ENCODE assay signal across 8 cellular contexts in the genomic region with DNA sequence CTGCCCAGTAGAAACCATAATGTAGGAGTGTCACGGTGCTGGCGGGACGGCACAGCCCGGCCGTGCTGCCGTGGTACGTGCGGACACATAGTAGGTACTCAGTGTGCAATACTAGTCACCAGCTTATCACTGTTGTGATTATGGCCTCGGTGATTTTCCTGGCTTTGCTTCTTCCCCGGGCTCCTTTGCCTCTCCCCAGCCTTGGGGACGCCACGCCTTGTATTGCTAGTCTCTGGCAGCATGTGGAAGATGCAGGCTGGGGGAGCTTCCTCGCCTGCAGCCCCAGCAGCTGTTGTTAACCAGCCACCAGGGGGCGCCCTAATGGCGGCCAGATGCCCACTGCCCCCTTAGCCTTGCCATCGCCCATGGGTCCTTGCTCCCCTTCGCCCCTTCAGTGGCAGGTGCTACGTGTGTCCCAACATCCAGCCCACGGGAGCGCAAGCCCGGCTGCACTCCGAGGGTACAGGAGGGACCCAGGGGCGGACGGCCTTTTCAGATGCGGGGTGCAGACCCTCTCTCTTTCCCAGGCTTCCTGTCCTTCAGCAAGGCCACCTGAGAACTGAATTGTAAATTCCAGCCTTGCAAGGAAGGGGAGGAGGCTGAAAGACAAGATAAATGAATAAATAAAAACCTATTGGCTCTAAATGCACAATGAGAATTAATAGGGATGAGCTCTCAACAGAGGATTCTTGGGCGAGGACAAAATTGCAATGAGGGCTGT. TPM values are rescaled to one million over a fixed set of nuclear protein-coding genes. Genes with fewer than 3 reads are reported as not detected.
DNase-seq lines count a peak whose midpoint lies in the region; ATAC-seq and TF ChIP-seq lines count a peak whose summit lies in the region.

No MANE protein-coding gene starts in this region.

- H3K4me1 Mint-ChIP-seq in chondrocyte (ENCODE audit: low read depth): peaks cover 4% of the 10 kb centered on the region
- peaks cover 7 to 21% of the 10 kb centered on the region in 2 donors for H3K4me1 Mint-ChIP-seq in stimulated activated naive B cell treated with anti-CD40 and anti-IgM and Interleukin-4, amounts not matched to agents 10 μg/mL and 1 μg/mL and 100 μg/mL, for 72 hours

- TF ChIP-seq CTCF in chondrocyte (IDR thresholded peaks at IDR 0.05): peak; percentile 91

- no peak overlapping the region for H3K4me3 Mint-ChIP-seq in chondrocyte (ENCODE audit: unreplicated experiment)
- peak overlapping the region in 1 of 2 donors; percentile 14 for H3K4me3 Mint-ChIP-seq in stimulated activated naive B cell treated with anti-CD40 and anti-IgM and Interleukin-4, amounts not matched to agents 10 μg/mL and 1 μg/mL and 100 μg/mL, for 72 hours

- peak; percentile 33 for DNase-seq in NCI-H2107 treated with DMSO at 0.1 percent for 48 hours (lab: John Stamatoyannopoulos, UW; ENCODE audit: unreplicated experiment)
- DNase-seq in NCI-H2107 (lab: John Stamatoyannopoulos, UW): no peak
- DNase-seq in NCI-H2196 treated with DMSO at 0.1 percent for 48 hours (lab: John Stamatoyannopoulos, UW; ENCODE audit: unreplicated experiment): peak; percentile 49
- peak; percentile 46 to 58 for DNase-seq in activated CD4-positive, alpha-beta T cell treated with anti-CD3 and anti-CD28 coated beads for 4 hours
- DNase-seq in chondrocyte (ENCODE audit: low spot score): no peak
- peak; percentile 61 to 74 for DNase-seq in lung microvascular endothelial cell (ENCODE audit: low read depth in 2 of 2)
- DNase-seq in stimulated activated naive B cell treated with anti-CD40 and anti-IgM and Interleukin-4, amounts not matched to agents 10 μg/mL and 1 μg/mL and 100 μg/mL, for 72 hours: peak; percentile 16

- H3K9me3 Mint-ChIP-seq in chondrocyte (ENCODE audit: low read depth): no peaks in the 10 kb centered on the region
- no peaks in the 10 kb centered on the region for H3K9me3 Mint-ChIP-seq in stimulated activated naive B cell treated with anti-CD40 and anti-IgM and Interleukin-4, amounts not matched to agents 10 μg/mL and 1 μg/mL and 100 μg/mL, for 72 hours

- H3K27me3 Mint-ChIP-seq in chondrocyte (ENCODE audit: low read depth): peaks cover 53% of the 10 kb centered on the region
- H3K27me3 Mint-ChIP-seq in stimulated activated naive B cell treated with anti-CD40 and anti-IgM and Interleukin-4, amounts not matched to agents 10 μg/mL and 1 μg/mL and 100 μg/mL, for 72 hours: peaks cover 74 to 83% of the 10 kb centered on the region in 2 donors

- ATAC-seq in stimulated activated naive B cell treated with anti-CD40 and anti-IgM and Interleukin-4, amounts not matched to agents 10 μg/mL and 1 μg/mL and 100 μg/mL, for 72 hours (replicated peaks): peak; percentile 77 to 81
- no peak for ATAC-seq in GM18909 (IDR thresholded peaks at IDR 0.05; ENCODE audit: poor library complexity, unreplicated experiment)

- H3K36me3 Mint-ChIP-seq in chondrocyte (ENCODE audit: low read depth): peaks cover 4% of the 10 kb centered on the region
- H3K36me3 Mint-ChIP-seq in stimulated activated naive B cell treated with anti-CD40 and anti-IgM and Interleukin-4, amounts not matched to agents 10 μg/mL and 1 μg/mL and 100 μg/mL, for 72 hours: peaks cover 0 to 5% of the 10 kb centered on the region in 2 donors

- peak overlapping the region; percentile 41 for H3K27ac Mint-ChIP-seq in chondrocyte (ENCODE audit: unreplicated experiment)
- H3K27ac Mint-ChIP-seq in stimulated activated naive B cell treated with anti-CD40 and anti-IgM and Interleukin-4, amounts not matched to agents 10 μg/mL and 1 μg/mL and 100 μg/mL, for 72 hours: no peak overlapping the region

RNA-seq across cellular contexts. Expression of a gene that starts 8.0 kb away (rescaled TPM):
- total RNA-seq in chondrocyte (3.0 to 4.8 TPM (median 3.4 TPM) in 3 replicates), lung microvascular endothelial cell (0.40 and 1.1 TPM in 2 replicates)

Comparison
In these comparisons a context has a peak if more than half of its experiments do, and no peak if none do; other contexts are left out.
1. DNase-seq: peak in NCI-H2107 treated with DMSO at 0.1 percent for 48 hours (single experiment), NCI-H2196 treated with DMSO at 0.1 percent for 48 hours (single experiment), activated CD4-positive, alpha-beta T cell treated with anti-CD3 and anti-CD28 coated beads for 4 hours (2 of 2), lung microvascular endothelial cell (2 of 2) and stimulated activated naive B cell treated with anti-CD40 and anti-IgM and Interleukin-4, amounts not matched to agents 10 μg/mL and 1 μg/mL and 100 μg/mL, for 72 hours (single experiment); none in NCI-H2107 (single experiment) and chondrocyte (single experiment).